ENCODE assay signal across 24 cellular contexts in the genomic region with DNA sequence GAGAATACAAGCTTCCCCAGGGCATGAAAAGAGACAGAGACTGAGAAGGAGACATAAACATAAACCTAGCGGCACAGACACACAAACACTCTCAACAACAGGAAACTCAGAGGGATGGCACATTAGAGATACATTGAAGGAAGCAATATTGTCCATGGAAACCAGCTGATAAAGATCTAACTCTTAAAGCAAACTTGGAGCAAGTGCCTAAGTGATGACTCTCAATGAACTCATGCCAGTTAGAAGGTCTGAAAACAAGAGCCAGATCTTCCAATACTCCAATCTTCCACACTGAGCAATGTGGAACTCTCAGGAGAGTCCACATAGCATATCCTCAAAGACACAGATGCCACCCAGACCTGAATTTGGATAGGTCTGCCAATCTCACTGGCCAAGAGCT.
"Had no signal": no experiment of that assay in that cellular context is flagged by ENCODE, and none has a peak within 500 bp of the region (broad histone marks: within the 10 kb centered on the region; RNA-seq: fewer than 3 reads in every experiment).

No MANE protein-coding gene starts in this region.

- DNase-seq: activated CD4-positive, alpha-beta T cell treated with anti-CD3 and anti-CD28 coated beads for 4 hours; activated CD4-positive, alpha-beta T cell treated with anti-CD3 and anti-CD28 coated beads, Interleukin-2, amount 50 U/mL, for 4 hours; activated effector memory CD4-positive, alpha-beta T cell treated with anti-CD3 and anti-CD28 coated beads, Interleukin-2, amount 50 U/mL, for 16 hours; activated naive CD4-positive, alpha-beta T cell treated with anti-CD3 and anti-CD28 coated beads, Interleukin-2, amount 10 ng/mL, durations not matched to agents 7 days and 5 days; activated naive CD8-positive, alpha-beta T cell treated with anti-CD3 and anti-CD28 coated beads, Interleukin-2, amount 10 ng/mL, durations not matched to agents 7 days and 5 days; amniotic stem cell; central memory CD4-positive, alpha-beta T cell; endodermal cell; left ventricle myocardium inferior; naive thymus-derived CD4-positive, alpha-beta T cell; pancreas; psoas muscle; spleen; stimulated activated naive CD4-positive, alpha-beta T cell; T-helper 9 cell had no signal

- H3K27me3 Mint-ChIP-seq: activated naive CD4-positive, alpha-beta T cell treated with anti-CD3 and anti-CD28 coated beads, Interleukin-2, amount 10 ng/mL, durations not matched to agents 7 days and 5 days; activated naive CD8-positive, alpha-beta T cell treated with anti-CD3 and anti-CD28 coated beads, Interleukin-2, amount 10 ng/mL, durations not matched to agents 7 days and 5 days; dendritic cell treated with granulocyte-macrophage colony-stimulating factor and Interleukin-4, amounts not matched to agents 40 ng/mL and 50 ng/mL, for 4 days had no signal

- H3K9me3 ChIP-seq: esophagus muscularis mucosa, left ventricle myocardium inferior, pancreas, psoas muscle, tibial nerve had no signal

- H3K27ac ChIP-seq: esophagus muscularis mucosa, left ventricle myocardium inferior, pancreas, psoas muscle, spleen, tibial nerve, VCaP had no signal

- FAIRE-seq: frontal cortex, islet of Langerhans, pancreas, TTC549 had no signal

- H3K36me3 ChIP-seq: esophagus muscularis mucosa, left ventricle myocardium inferior, pancreas, spleen, tibial nerve had no signal

- H3K4me3 Mint-ChIP-seq: activated naive CD4-positive, alpha-beta T cell treated with anti-CD3 and anti-CD28 coated beads, Interleukin-2, amount 10 ng/mL, durations not matched to agents 7 days and 5 days; activated naive CD8-positive, alpha-beta T cell treated with anti-CD3 and anti-CD28 coated beads, Interleukin-2, amount 10 ng/mL, durations not matched to agents 7 days and 5 days; activated T-helper 1 cell treated with anti-CD3 and anti-CD28 coated beads, Interleukin-12 subunit alpha, Interleukin-12 subunit beta, Interleukin-2, Interleukin-4 antibody, amounts not matched to agents 30 ng/mL and 10 ng/mL and 1 ng/mL, durations not matched to agents 14 hours and 24 hours and 36 hours; dendritic cell treated with granulocyte-macrophage colony-stimulating factor and Interleukin-4, amounts not matched to agents 40 ng/mL and 50 ng/mL, for 4 days; endodermal cell; naive thymus-derived CD4-positive, alpha-beta T cell had no signal

- H3K4me3 ChIP-seq: esophagus muscularis mucosa, left ventricle myocardium inferior, lung, pancreas, psoas muscle, spleen, tibial nerve had no signal

- H3K27me3 ChIP-seq: pancreas, tibial nerve had no signal

- H3K36me3 Mint-ChIP-seq: activated naive CD4-positive, alpha-beta T cell treated with anti-CD3 and anti-CD28 coated beads, Interleukin-2, amount 10 ng/mL, durations not matched to agents 7 days and 5 days; activated naive CD8-positive, alpha-beta T cell treated with anti-CD3 and anti-CD28 coated beads, Interleukin-2, amount 10 ng/mL, durations not matched to agents 7 days and 5 days; naive thymus-derived CD4-positive, alpha-beta T cell had no signal

- ATAC-seq: naive thymus-derived CD4-positive, alpha-beta T cell; pancreas; psoas muscle had no signal

- H3K4me1 Mint-ChIP-seq: activated naive CD4-positive, alpha-beta T cell treated with anti-CD3 and anti-CD28 coated beads, Interleukin-2, amount 10 ng/mL, durations not matched to agents 7 days and 5 days; activated naive CD8-positive, alpha-beta T cell treated with anti-CD3 and anti-CD28 coated beads, Interleukin-2, amount 10 ng/mL, durations not matched to agents 7 days and 5 days; endodermal cell; naive thymus-derived CD4-positive, alpha-beta T cell had no signal

- H3K4me1 ChIP-seq: esophagus muscularis mucosa, left ventricle myocardium inferior, pancreas, psoas muscle, spleen, tibial nerve had no signal

- H3K9me3 Mint-ChIP-seq: activated naive CD8-positive, alpha-beta T cell treated with anti-CD3 and anti-CD28 coated beads, Interleukin-2, amount 10 ng/mL, durations not matched to agents 7 days and 5 days; activated T-helper 1 cell treated with anti-CD3 and anti-CD28 coated beads, Interleukin-12 subunit alpha, Interleukin-12 subunit beta, Interleukin-2, Interleukin-4 antibody, amounts not matched to agents 30 ng/mL and 10 ng/mL and 1 ng/mL, durations not matched to agents 14 hours and 24 hours and 36 hours had no signal

- H3K27ac Mint-ChIP-seq: activated naive CD4-positive, alpha-beta T cell treated with anti-CD3 and anti-CD28 coated beads, Interleukin-2, amount 10 ng/mL, durations not matched to agents 7 days and 5 days; activated naive CD8-positive, alpha-beta T cell treated with anti-CD3 and anti-CD28 coated beads, Interleukin-2, amount 10 ng/mL, durations not matched to agents 7 days and 5 days; activated T-helper 1 cell treated with anti-CD3 and anti-CD28 coated beads, Interleukin-12 subunit alpha, Interleukin-12 subunit beta, Interleukin-2, Interleukin-4 antibody, amounts not matched to agents 30 ng/mL and 10 ng/mL and 1 ng/mL, durations not matched to agents 14 hours and 24 hours and 36 hours; dendritic cell treated with granulocyte-macrophage colony-stimulating factor and Interleukin-4, amounts not matched to agents 40 ng/mL and 50 ng/mL, for 4 days; endodermal cell had no signal
